Comparison of ENCODE assay signal across 26 cellular contexts in the genomic region with DNA sequence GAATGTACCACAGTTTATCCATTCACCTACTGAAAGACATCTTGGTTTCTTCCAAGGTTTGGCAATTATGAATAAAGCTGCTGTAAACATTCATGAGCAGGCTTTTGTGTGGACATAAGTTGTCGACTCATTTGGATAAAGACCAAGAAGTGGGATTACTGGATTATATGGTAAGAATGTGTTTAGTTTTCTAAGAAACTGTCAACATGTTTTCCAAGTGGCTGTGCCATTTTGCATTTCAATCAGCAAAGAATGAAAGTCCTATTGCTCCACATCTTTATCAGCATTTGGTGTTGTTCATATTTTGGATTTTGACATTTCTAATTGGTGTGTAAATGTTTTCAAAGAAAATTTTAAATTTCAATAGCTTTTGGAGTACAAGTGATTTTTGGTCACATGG. TPM values are rescaled to one million over a fixed set of nuclear protein-coding genes. Genes with fewer than 3 reads are reported as not detected.
"Had no signal": no experiment of that assay in that cellular context is flagged by ENCODE, and none has a peak within 500 bp of the region (broad histone marks: within the 10 kb centered on the region; RNA-seq: fewer than 3 reads in every experiment).

No MANE protein-coding gene starts in this region.

- H3K27ac Mint-ChIP-seq: nephron progenitor cell; stimulated activated effector memory CD8-positive, alpha-beta T cell treated with anti-CD3 and anti-CD28 coated beads, Interleukin-12 subunit alpha, Interleukin-12 subunit beta, amount 100 ng/mL, for 72 hours had no signal

- ATAC-seq: foreskin keratinocyte; gastroesophageal sphincter; heart left ventricle; left ventricle myocardium superior; lower lobe of right lung; naive thymus-derived CD8-positive, alpha-beta T cell; right cardiac atrium; stimulated activated effector memory CD8-positive, alpha-beta T cell treated with anti-CD3 and anti-CD28 coated beads, Interleukin-12 subunit alpha, Interleukin-12 subunit beta, amount 100 ng/mL, for 72 hours had no signal

- H3K9me3 ChIP-seq: gastroesophageal sphincter, heart left ventricle, lower lobe of right lung, prostate gland, sigmoid colon, stomach, thyroid gland had no signal

- H3K27me3 ChIP-seq: foreskin keratinocyte, gastroesophageal sphincter, heart left ventricle, hepatocyte, sigmoid colon, stomach, thyroid gland had no signal

- H3K4me2 ChIP-seq: hepatocyte had no signal

- H3K4me3 ChIP-seq: coronary artery, gastroesophageal sphincter, heart left ventricle, hepatocyte, lower lobe of right lung, prostate gland, sigmoid colon, stomach, thyroid gland had no signal

- H3K27me3 Mint-ChIP-seq: naive thymus-derived CD8-positive, alpha-beta T cell had no signal

- H3K4me3 Mint-ChIP-seq: naive thymus-derived CD8-positive, alpha-beta T cell; nephron progenitor cell; stimulated activated effector memory CD8-positive, alpha-beta T cell treated with anti-CD3 and anti-CD28 coated beads, Interleukin-12 subunit alpha, Interleukin-12 subunit beta, amount 100 ng/mL, for 72 hours had no signal

- H3K36me3 Mint-ChIP-seq: naive thymus-derived CD8-positive, alpha-beta T cell had no signal

- H3K4me1 ChIP-seq: foreskin keratinocyte, gastroesophageal sphincter, prostate gland, sigmoid colon, thyroid gland had no signal

- H3K27ac ChIP-seq: coronary artery, foreskin keratinocyte, gastroesophageal sphincter, heart left ventricle, hepatocyte, lower lobe of right lung, prostate gland, sigmoid colon, stomach, thyroid gland had no signal

- DNase-seq: foreskin keratinocyte; heart left ventricle; kidney glomerular epithelial cell; left ventricle myocardium superior; lower lobe of right lung; naive thymus-derived CD8-positive, alpha-beta T cell; nephron progenitor cell; nucleus accumbens; right cardiac atrium; sigmoid colon; stimulated activated CD4-positive, alpha-beta T cell treated with anti-CD3 and anti-CD28 coated beads, Interleukin-2, amount 100 ng/mL, for 24 hours; stimulated activated CD4-positive, alpha-beta T cell treated with anti-CD3 and anti-CD28 coated beads, Interleukin-4, amount 100 ng/mL, for 24 hours; stimulated activated naive CD4-positive, alpha-beta T cell treated with Interleukin-2 at 50 U/mL for 16 hours; stomach; thyroid gland; trophoblast cell had no signal

- H3K79me2 ChIP-seq: hepatocyte had no signal

- H3K9me3 Mint-ChIP-seq: naive thymus-derived CD8-positive, alpha-beta T cell; stimulated activated effector memory CD8-positive, alpha-beta T cell treated with anti-CD3 and anti-CD28 coated beads, Interleukin-12 subunit alpha, Interleukin-12 subunit beta, amount 100 ng/mL, for 72 hours had no signal

- H2AFZ ChIP-seq: hepatocyte had no signal

- H3K36me3 ChIP-seq: gastroesophageal sphincter, heart left ventricle, lower lobe of right lung, prostate gland, sigmoid colon, stomach, thyroid gland had no signal

RNA-seq across cellular contexts. Expression of a gene that starts 27.3 kb away (rescaled TPM):
- total RNA-seq: dermis microvascular lymphatic vessel endothelial cell, gastroesophageal sphincter, hepatocyte, myocyte, osteocyte, prostate gland, skeletal muscle tissue, temporal lobe had no signal
- polyA plus RNA-seq: hepatocyte had no signal

RNA-seq across cellular contexts. Expression of a gene that starts 39.3 kb away (rescaled TPM):
- total RNA-seq: foreskin keratinocyte, myocyte, osteocyte had no signal
- polyA plus RNA-seq: foreskin keratinocyte had no signal
